13 cellular contexts compared by ENCODE assay signal in genomic region chr22:40213478-40213877, GRCh38. TPM values are rescaled to one million over a fixed set of nuclear protein-coding genes. Genes with fewer than 3 reads are reported as not detected.
DNase-seq lines count a peak whose midpoint lies in the region; ATAC-seq and TF ChIP-seq lines count a peak whose summit lies in the region.
"Had no signal": no experiment of that assay in that cellular context is flagged by ENCODE, and none has a peak within 500 bp of the region (broad histone marks: within the 10 kb centered on the region; RNA-seq: fewer than 3 reads in every experiment).

No MANE protein-coding gene starts in this region.

- peak; percentile 10 for DNase-seq in SK-N-SH
- peak; percentile 20 for DNase-seq in NAMALWA (ENCODE audit: low spot score)
- no peak for DNase-seq in nephron progenitor cell
- DNase-seq in NCI-H226, result no peak
- DNase-seq in anterior cingulate cortex (lab: John Stamatoyannopoulos, UW), result no peak
- DNase-seq: NCI-H187, spleen had no signal

- no peak for TF ChIP-seq EP300 in SK-N-SH (IDR thresholded peaks at IDR 0.05; ENCODE audit: borderline replicate concordance in 1 of 2, low read depth in 1 of 2, low read length in 1 of 2)

- H3K4me1 Mint-ChIP-seq in brain, result peaks cover 89% of the 10 kb centered on the region
- H3K4me1 Mint-ChIP-seq in nephron progenitor cell, result peaks cover 23% of the 10 kb centered on the region

- CTCF ChIA-PET in SK-N-SH (lab: Yijun Ruan, JAX), result no interaction called here

- H3K27me3 Mint-ChIP-seq in brain (peaks cover 2% of the 10 kb centered on the region), nephron progenitor cell (ENCODE audit: low read depth, poor library complexity) (no peaks in the 10 kb centered on the region)

- H4K20me1 ChIP-seq in SK-N-SH (ENCODE audit: insufficient read depth), result peaks cover 11% of the 10 kb centered on the region; the same call in 1 of the 2 replicates

- no peak overlapping the region for H3K27ac ChIP-seq in SK-N-SH (ENCODE audit: low read depth in 2 of 2, low read length in 1 of 2)

- peak; percentile 11; the same call in 1 of the 2 replicates for TF ChIP-seq RAD21 in SK-N-SH (IDR thresholded peaks at IDR 0.05; ENCODE audit: low read length)

- TF ChIP-seq CTCF in SK-N-SH (IDR thresholded peaks at IDR 0.05) (no peak), brain (conservative IDR thresholded peaks at IDR 0.05) (no peak), nephron progenitor cell (IDR thresholded peaks at IDR 0.05) (no peak)

- 58% methylated on average over 4 of the region's 4 CpGs for WGBS in SK-N-SH (ENCODE audit: low lambda C conversion rate)

- no peak overlapping the region for H3K4me3 Mint-ChIP-seq in brain
- no peak overlapping the region for H3K4me3 Mint-ChIP-seq in nephron progenitor cell
- H3K4me3 Mint-ChIP-seq: neural crest cell had no signal

- H3F3A ChIP-seq in SK-N-SH (replicated peaks; ENCODE audit: insufficient read depth), result peaks cover 3% of the 10 kb centered on the region

- H3K9ac ChIP-seq in SK-N-SH, result no peak overlapping the region

- no peaks in the 10 kb centered on the region for H3K27me3 ChIP-seq in SK-N-SH (ENCODE audit: insufficient read depth)
- H3K27me3 ChIP-seq: cardiac muscle cell, spleen had no signal

- H3K4me3 ChIP-seq in SK-N-SH (ENCODE audit: low read depth in 2 of 2, low read length in 1 of 2), result no peak overlapping the region
- H3K4me3 ChIP-seq: cardiac muscle cell, spleen had no signal

- H3K9me3 Mint-ChIP-seq in brain (no peaks in the 10 kb centered on the region), nephron progenitor cell (no peaks in the 10 kb centered on the region)
- H3K9me3 Mint-ChIP-seq: neural crest cell had no signal

- H3K4me2 ChIP-seq in SK-N-SH, result no peak overlapping the region

- H3K27ac Mint-ChIP-seq in brain, result peak overlapping the region; percentile 20 to 88 (median 55)
- H3K27ac Mint-ChIP-seq in nephron progenitor cell, result peak overlapping the region; percentile 69

- no peak overlapping the region for H2AFZ ChIP-seq in SK-N-SH (ENCODE audit: low read depth)

- ATAC-seq in SK-N-SH treated with all-trans-retinoic acid at 6 μM for 48 hours (no peak), HG02938 (IDR thresholded peaks at IDR 0.05; ENCODE audit: unreplicated experiment) (no peak)
- ATAC-seq: Panc1 had no signal

- H3K9me3 ChIP-seq in SK-N-SH, result no peaks in the 10 kb centered on the region
- H3K9me3 ChIP-seq: spleen had no signal

- no peaks in the 10 kb centered on the region for H3K9me2 ChIP-seq in SK-N-SH

- H3K4me1 ChIP-seq in SK-N-SH (ENCODE audit: control insufficient read depth in 1 of 2, insufficient read depth in 2 of 2, low read depth in 1 of 2, low read length in 1 of 2), result peaks cover 3 to 10% of the 10 kb centered on the region in 2 experiments; a peak in 2 of 4 replicates

- H3K36me3 ChIP-seq in SK-N-SH (replicated peaks in 1 of 2; ENCODE audit: control insufficient read depth in 1 of 2, insufficient read depth in 2 of 2, low read length in 1 of 2), result no peaks in the 10 kb centered on the region
- H3K36me3 ChIP-seq: cardiac muscle cell, spleen had no signal

- H3K36me3 Mint-ChIP-seq in brain (peaks cover 31% of the 10 kb centered on the region), nephron progenitor cell (ENCODE audit: low read depth) (peaks cover 39% of the 10 kb centered on the region)

- H3K79me2 ChIP-seq in SK-N-SH (ENCODE audit: insufficient read depth), result peaks cover 39% of the 10 kb centered on the region

- POLR2A ChIA-PET in SK-N-SH (lab: Yijun Ruan, JAX), result no interaction called here

TF ChIP-seq in SK-N-SH, 30 proteins besides CTCF, POLR2A, EP300 and RAD21:
- TF ChIP-seq FOXJ3 (CRISPR knock-in tag; IDR thresholded peaks at IDR 0.05), result no peak
- peak; percentile 38; the same call in 1 of the 2 replicates for TF ChIP-seq NFIC (IDR thresholded peaks at IDR 0.05; ENCODE audit: borderline replicate concordance)

TF ChIP-seq in SK-N-SH treated with all-trans-retinoic acid at 6 μM for 48 hours, 23 proteins besides CTCF, POLR2A, EP300 and RAD21:
- TF ChIP-seq SNAI2 (CRISPR knock-in tag; IDR thresholded peaks at IDR 0.05) (no peak), ESRRG (CRISPR knock-in tag; IDR thresholded peaks at IDR 0.05) (no peak), RARB (CRISPR knock-in tag; IDR thresholded peaks at IDR 0.05) (no peak), CSDC2 (CRISPR knock-in tag; IDR thresholded peaks at IDR 0.05) (no peak), TCF4 (CRISPR knock-in tag; IDR thresholded peaks at IDR 0.05; ENCODE audit: borderline replicate concordance) (no peak), OSR1 (CRISPR knock-in tag; IDR thresholded peaks at IDR 0.05) (no peak), BACH2 (CRISPR knock-in tag; IDR thresholded peaks at IDR 0.05; ENCODE audit: borderline replicate concordance) (no peak), ZNF565 (CRISPR knock-in tag; conservative IDR thresholded peaks at IDR 0.05; ENCODE audit: low read depth) (no peak)
- TF ChIP-seq, protein P1, sequence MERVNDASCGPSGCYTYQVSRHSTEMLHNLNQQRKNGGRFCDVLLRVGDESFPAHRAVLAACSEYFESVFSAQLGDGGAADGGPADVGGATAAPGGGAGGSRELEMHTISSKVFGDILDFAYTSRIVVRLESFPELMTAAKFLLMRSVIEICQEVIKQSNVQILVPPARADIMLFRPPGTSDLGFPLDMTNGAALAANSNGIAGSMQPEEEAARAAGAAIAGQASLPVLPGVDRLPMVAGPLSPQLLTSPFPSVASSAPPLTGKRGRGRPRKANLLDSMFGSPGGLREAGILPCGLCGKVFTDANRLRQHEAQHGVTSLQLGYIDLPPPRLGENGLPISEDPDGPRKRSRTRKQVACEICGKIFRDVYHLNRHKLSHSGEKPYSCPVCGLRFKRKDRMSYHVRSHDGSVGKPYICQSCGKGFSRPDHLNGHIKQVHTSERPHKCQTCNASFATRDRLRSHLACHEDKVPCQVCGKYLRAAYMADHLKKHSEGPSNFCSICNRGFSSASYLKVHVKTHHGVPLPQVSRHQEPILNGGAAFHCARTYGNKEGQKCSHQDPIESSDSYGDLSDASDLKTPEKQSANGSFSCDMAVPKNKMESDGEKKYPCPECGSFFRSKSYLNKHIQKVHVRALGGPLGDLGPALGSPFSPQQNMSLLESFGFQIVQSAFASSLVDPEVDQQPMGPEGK (CRISPR knock-in tag; IDR thresholded peaks at IDR 0.05; ENCODE audit: borderline replicate concordance), result no peak
- TF ChIP-seq, protein P2, sequence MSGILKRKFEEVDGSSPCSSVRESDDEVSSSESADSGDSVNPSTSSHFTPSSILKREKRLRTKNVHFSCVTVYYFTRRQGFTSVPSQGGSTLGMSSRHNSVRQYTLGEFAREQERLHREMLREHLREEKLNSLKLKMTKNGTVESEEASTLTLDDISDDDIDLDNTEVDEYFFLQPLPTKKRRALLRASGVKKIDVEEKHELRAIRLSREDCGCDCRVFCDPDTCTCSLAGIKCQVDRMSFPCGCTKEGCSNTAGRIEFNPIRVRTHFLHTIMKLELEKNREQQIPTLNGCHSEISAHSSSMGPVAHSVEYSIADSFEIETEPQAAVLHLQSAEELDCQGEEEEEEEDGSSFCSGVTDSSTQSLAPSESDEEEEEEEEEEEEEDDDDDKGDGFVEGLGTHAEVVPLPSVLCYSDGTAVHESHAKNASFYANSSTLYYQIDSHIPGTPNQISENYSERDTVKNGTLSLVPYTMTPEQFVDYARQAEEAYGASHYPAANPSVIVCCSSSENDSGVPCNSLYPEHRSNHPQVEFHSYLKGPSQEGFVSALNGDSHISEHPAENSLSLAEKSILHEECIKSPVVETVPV (CRISPR knock-in tag; IDR thresholded peaks at IDR 0.05), result no peak

RNA-seq across cellular contexts. Expression of gene TNRC6B, which starts 35.8 kb away (rescaled TPM):
- polyA plus RNA-seq in SK-N-SH (2012; rRNA removed), result 1.2 and 1.5 TPM in 2 replicates
- 0.84 and 1.00 TPM in 2 replicates for polyA plus RNA-seq in SK-N-SH (2012; cell fraction: cytosol; rRNA removed)
- polyA plus RNA-seq in SK-N-SH (2012; cell fraction: nucleus; rRNA removed), result 2.6 and 5.5 TPM in 2 replicates
- 5.8 TPM for polyA plus RNA-seq in brain (ENCODE audit: insufficient read depth, low read depth, low replicate concordance)

Comparison
In these comparisons a context has a peak if more than half of its experiments do, and no peak if none do; other contexts are left out.
1. DNase-seq: peak in SK-N-SH (single experiment) and NAMALWA (single experiment); none in nephron progenitor cell (single experiment), NCI-H226 (single experiment) and anterior cingulate cortex (0 of 58).